ENCODE assay signal across 22 cellular contexts in the genomic region with DNA sequence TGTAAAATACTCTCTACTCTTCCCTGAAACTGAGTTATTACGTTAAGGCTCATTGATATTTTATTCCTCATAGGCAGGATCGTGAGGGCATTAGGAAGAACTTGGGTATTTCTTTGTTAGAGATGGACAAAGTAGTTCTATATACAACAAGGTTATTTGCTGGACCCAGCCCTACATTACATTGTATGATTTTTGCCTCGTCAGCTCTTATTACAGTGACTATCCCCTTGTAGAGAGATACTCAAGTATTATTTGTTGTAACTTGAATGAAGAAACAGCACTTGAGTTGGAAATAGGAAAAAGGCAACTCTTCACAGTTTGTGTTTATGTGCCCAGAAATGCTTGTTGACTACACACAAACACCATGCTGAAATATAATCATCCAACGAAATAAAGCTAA.
"Had no signal": no experiment of that assay in that cellular context is flagged by ENCODE, and none has a peak within 500 bp of the region (broad histone marks: within the 10 kb centered on the region; RNA-seq: fewer than 3 reads in every experiment).

No MANE protein-coding gene starts in this region.

- H3K4me3 ChIP-seq: coronary artery, dorsolateral prefrontal cortex, esophagus muscularis mucosa, gastrocnemius medialis, heart right ventricle, left lung, lower lobe of right lung had no signal

- FAIRE-seq: colon, endothelial cell of umbilical vein, islet of Langerhans, keratinocyte had no signal

- H3K4me1 ChIP-seq: esophagus muscularis mucosa, gastrocnemius medialis, heart right ventricle, left lung, lower lobe of right lung had no signal

- DNase-seq: dermis blood vessel endothelial cell; dorsolateral prefrontal cortex; effector CD4-positive, alpha-beta T cell; effector memory CD4-positive, alpha-beta T cell; foreskin melanocyte; gastrocnemius medialis; glutamatergic neuron; head of caudate nucleus; heart right ventricle; hippocampal formation; left cardiac atrium; left lung; left ventricle myocardium superior; lower lobe of right lung; mesendoderm; midbrain had no signal

- H3K27me3 ChIP-seq: dorsolateral prefrontal cortex, esophagus muscularis mucosa, gastrocnemius medialis, left lung had no signal

- H3K9me3 ChIP-seq: esophagus muscularis mucosa, gastrocnemius medialis, lower lobe of right lung had no signal

- ATAC-seq: gastrocnemius medialis, heart right ventricle, left cardiac atrium, left ventricle myocardium superior had no signal

- H3K27ac ChIP-seq: coronary artery, dorsolateral prefrontal cortex, esophagus muscularis mucosa, gastrocnemius medialis, heart right ventricle, left lung, lower lobe of right lung had no signal

- H3K36me3 ChIP-seq: esophagus muscularis mucosa, gastrocnemius medialis, heart right ventricle, left lung, lower lobe of right lung had no signal
